ENCODE assay signal across 8 cellular contexts in genomic region chr19:17205237-17206140, GRCh38. TPM values are rescaled to one million over a fixed set of nuclear protein-coding genes. Genes with fewer than 3 reads are reported as not detected.
A peak's percentile ranks its signal among the peaks of the same experiment; 100 is the strongest.
DNase-seq lines count a peak whose midpoint lies in the region; ATAC-seq, FAIRE-seq and TF ChIP-seq lines count a peak whose summit lies in the region.

No MANE protein-coding gene starts in this region.

- peak; percentile 46 to 71 (median 60) for TF ChIP-seq CTCF in sigmoid colon (IDR thresholded peaks at IDR 0.05)

- H3K27me3 ChIP-seq in sigmoid colon, result no peaks in the 10 kb centered on the region

- no peak for TF ChIP-seq EP300 in sigmoid colon (IDR thresholded peaks at IDR 0.05)

- no peak overlapping the region for H3K27ac ChIP-seq in sigmoid colon

- TF ChIP-seq POLR2A in sigmoid colon (IDR thresholded peaks at IDR 0.05), result no peak

- no peak overlapping the region for H3K27ac Mint-ChIP-seq in activated naive CD4-positive, alpha-beta T cell treated with anti-CD3 and anti-CD28 coated beads, Interleukin-2, amount 50 U/mL, for 72 hours

- H3K4me1 ChIP-seq in sigmoid colon, result no peaks in the 10 kb centered on the region

- no peak overlapping the region for H3K4me3 ChIP-seq in sigmoid colon

- DNase-seq in AG08395 (ENCODE audit: low spot score) (peak; percentile 52), GM19239 (ENCODE audit: insufficient read length, low spot score) (peak; percentile 58), SHP77 (lab: John Stamatoyannopoulos, UW) (peak; percentile 12 to 44), left cardiac atrium (peak; percentile 55), sigmoid colon (peak; percentile 78), NCI-H2171 treated with DMSO at 0.1 percent for 48 hours (lab: John Stamatoyannopoulos, UW) (no peak)
- peak in 1 of 2 donors; percentile 50 for DNase-seq in activated naive CD4-positive, alpha-beta T cell treated with anti-CD3 and anti-CD28 coated beads, Interleukin-2, amount 50 U/mL, for 72 hours (ENCODE audit: low spot score in 2 of 2)

- FAIRE-seq in GM19239 (lab: Jason Lieb, UNC), result no peak

- H3K9me3 ChIP-seq in sigmoid colon, result no peaks in the 10 kb centered on the region

- H3K36me3 ChIP-seq in sigmoid colon, result peaks cover 30 to 89% (median 50%) of the 10 kb centered on the region in 4 donors

- H3K9me3 Mint-ChIP-seq in activated naive CD4-positive, alpha-beta T cell treated with anti-CD3 and anti-CD28 coated beads, Interleukin-2, amount 50 U/mL, for 72 hours, result no peaks in the 10 kb centered on the region

- H3K36me3 Mint-ChIP-seq in activated naive CD4-positive, alpha-beta T cell treated with anti-CD3 and anti-CD28 coated beads, Interleukin-2, amount 50 U/mL, for 72 hours, result peaks cover 5 to 39% of the 10 kb centered on the region in 2 donors

- ATAC-seq in activated naive CD4-positive, alpha-beta T cell treated with anti-CD3 and anti-CD28 coated beads, Interleukin-2, amount 50 U/mL, for 72 hours, result peak; percentile 46 to 63
- ATAC-seq in left cardiac atrium, result peak; percentile 48 to 64
- ATAC-seq in GM21737 (IDR thresholded peaks at IDR 0.05; ENCODE audit: unreplicated experiment), result no peak

- intact Hi-C loops in left cardiac atrium (cut with DNase I) (loop anchor here in 1 of 2 donors (10.0 kb wide), 1 partner anchor 79 kb away; the partner anchor contains the start of gene ANKLE1), sigmoid colon (cut with DNase I) (loop anchor here (1.0 kb wide), 1 partner anchor 77 kb away; no protein-coding TSS in a partner anchor)

- WGBS in sigmoid colon, 2 donors, result 76 to 81% methylated on average over 27 of the region's 27 CpGs

RNA-seq across cellular contexts. Expression of gene USE1, which starts 9.7 kb away (rescaled TPM):
- 10 to 100 TPM; 28.6 to 39.1 TPM for total RNA-seq in activated naive CD4-positive, alpha-beta T cell treated with anti-CD3 and anti-CD28 coated beads, Interleukin-2, amount 50 U/mL, for 72 hours
- total RNA-seq in left cardiac atrium, result 10 to 100 TPM; 22.5 to 23.4 TPM
- total RNA-seq in sigmoid colon, result 10 to 100 TPM; 22.5 to 45.3 (median 37.8) TPM
- polyA plus RNA-seq in sigmoid colon, result 10 to 100 TPM; 34.2 to 38.3 (median 34.7) TPM

RNA-seq across cellular contexts. Expression of gene OCEL1, which starts 20.5 kb away (rescaled TPM):
- total RNA-seq in activated naive CD4-positive, alpha-beta T cell treated with anti-CD3 and anti-CD28 coated beads, Interleukin-2, amount 50 U/mL, for 72 hours, result 10 to 100 TPM; 14.3 to 17.1 TPM
- 10 to 100 TPM; 18.7 to 25.3 TPM for total RNA-seq in left cardiac atrium
- total RNA-seq in sigmoid colon, result 10 to 100 TPM in 2 of 4 donors, 1 to 10 TPM in 2; 7.5 to 15.8 (median 9.6) TPM
- 10 to 100 TPM; 33.0 to 79.8 (median 49.9) TPM for polyA plus RNA-seq in sigmoid colon

RNA-seq across cellular contexts. Expression of gene NR2F6, which starts 40.2 kb away (rescaled TPM):
- total RNA-seq in activated naive CD4-positive, alpha-beta T cell treated with anti-CD3 and anti-CD28 coated beads, Interleukin-2, amount 50 U/mL, for 72 hours, result 10 to 100 TPM in 1 of 2 donors, 1 to 10 TPM in 1; 5.8 to 12.9 TPM
- total RNA-seq in left cardiac atrium (10 to 100 TPM; 40.5 to 49.9 TPM), sigmoid colon (10 to 100 TPM; 21.6 to 32.6 (median 27.8) TPM)
- polyA plus RNA-seq in sigmoid colon, result 10 to 100 TPM; 45.0 to 72.1 (median 59.5) TPM

RNA-seq across cellular contexts. Expression of gene USHBP1, which starts 59.1 kb away (rescaled TPM):
- total RNA-seq in activated naive CD4-positive, alpha-beta T cell treated with anti-CD3 and anti-CD28 coated beads, Interleukin-2, amount 50 U/mL, for 72 hours, result under 1 TPM; 0.43 to 0.49 TPM
- total RNA-seq in left cardiac atrium, result 1 to 10 TPM; 6.5 to 6.7 TPM
- total RNA-seq in sigmoid colon, result 10 to 100 TPM in 1 of 4 donors, 1 to 10 TPM in 3; 1.6 to 18.6 (median 4.4) TPM
- 1 to 10 TPM in 1 of 3 donors, under 1 TPM in 2; 0.23 to 2.1 (median 0.60) TPM for polyA plus RNA-seq in sigmoid colon
